Comparison of ENCODE assay signal across 8 cellular contexts in the genomic region with DNA sequence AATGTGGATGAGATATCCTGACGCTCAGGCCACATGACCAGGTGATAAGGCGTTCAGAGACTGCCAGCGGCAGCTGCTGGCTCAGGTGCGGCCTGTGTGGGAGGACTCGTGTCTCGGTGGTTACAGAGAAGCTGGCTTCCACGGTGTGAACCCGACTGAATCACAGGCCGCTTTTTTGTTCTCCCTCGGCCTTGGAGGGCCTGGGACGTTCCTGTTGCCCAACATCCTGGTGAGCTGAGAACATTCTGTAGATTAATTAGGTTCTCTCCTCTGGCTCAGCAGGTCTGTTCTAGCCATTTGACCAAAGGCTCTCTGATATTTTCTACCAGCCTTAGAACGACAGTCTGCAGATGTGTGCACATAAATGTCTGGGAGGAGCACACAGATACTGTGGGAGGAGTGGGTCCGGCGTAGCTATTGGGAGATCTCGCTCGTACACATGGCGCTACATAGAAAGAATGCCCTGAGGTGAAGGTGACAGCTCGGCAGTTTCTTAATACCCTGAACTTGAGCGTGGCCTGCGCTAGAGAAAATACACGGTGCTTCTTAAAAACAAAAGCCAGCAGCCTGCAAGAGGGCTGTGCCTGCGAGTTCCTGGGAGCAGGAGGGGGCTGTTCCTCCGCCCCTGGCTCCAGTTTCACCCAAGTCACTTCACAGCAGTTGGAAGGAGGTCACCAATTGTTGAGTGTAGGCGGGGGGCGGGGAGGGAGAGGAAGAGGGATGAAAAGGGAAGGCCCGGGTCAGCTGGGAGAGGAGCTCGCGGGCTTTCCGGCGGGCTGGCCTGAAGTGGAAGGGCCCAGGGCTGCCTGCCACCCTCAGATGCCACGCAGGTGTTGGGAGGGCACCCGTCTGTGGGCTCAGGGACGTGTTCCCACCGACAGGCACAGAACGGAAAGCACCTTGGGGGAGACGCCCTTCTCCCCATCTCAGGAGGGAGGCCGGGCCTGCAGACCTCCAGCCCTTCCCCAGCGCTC.
DNase-seq lines count a peak whose midpoint lies in the region; ATAC-seq and TF ChIP-seq lines count a peak whose summit lies in the region.

No MANE protein-coding gene starts in this region.

- WGBS in right lobe of liver (ENCODE audit: insufficient coverage, low coverage, low lambda C conversion rate, missing lambda C conversion rate), result 62% methylated on average over 22 of the region's 38 CpGs

- ATAC-seq in right lobe of liver (peak; percentile 72 to 83 (median 82)), GM21381 (IDR thresholded peaks at IDR 0.05; ENCODE audit: unreplicated experiment) (no peak), GM18858 (IDR thresholded peaks at IDR 0.05; ENCODE audit: unreplicated experiment) (no peak)

- intact Hi-C loops in right lobe of liver (cut with DNase I), result no loop called here

- no peaks in the 10 kb centered on the region for H3K9me3 ChIP-seq in right lobe of liver

- TF ChIP-seq POLR2A in right lobe of liver (IDR thresholded peaks at IDR 0.05), result peak; percentile 41

- H3K27me3 ChIP-seq in right lobe of liver, result no peaks in the 10 kb centered on the region

- H3K4me1 ChIP-seq in right lobe of liver, result peaks cover 0 to 46% (median 15%) of the 10 kb centered on the region in 4 donors

- no peaks in the 10 kb centered on the region for H3K36me3 ChIP-seq in right lobe of liver

- H3K4me3 ChIP-seq in choroid plexus epithelial cell (ENCODE audit: low read depth, low read length) (peak overlapping the region; percentile 50), right lobe of liver (peak overlapping the region; percentile 5 to 33 (median 12))

- no peak for TF ChIP-seq CTCF in choroid plexus epithelial cell (conservative IDR thresholded peaks at IDR 0.05; ENCODE audit: low read depth, low read length)
- TF ChIP-seq CTCF in right lobe of liver (IDR thresholded peaks at IDR 0.05), result no peak

- peak overlapping the region; percentile 3 to 79 (median 49) for H3K27ac ChIP-seq in right lobe of liver

- peak; percentile 5 to 17 for DNase-seq in SHP77 (lab: John Stamatoyannopoulos, UW)
- no peak for DNase-seq in SHP77 treated with DMSO at 0.1 percent for 48 hours (lab: John Stamatoyannopoulos, UW)
- peak; percentile 67 for DNase-seq in NCI-H2107 (lab: John Stamatoyannopoulos, UW)
- peak; percentile 82 for DNase-seq in choroid plexus epithelial cell (ENCODE audit: low read depth)
- peak; percentile 86 to 88 (median 88) for DNase-seq in right lobe of liver
- DNase-seq in stromal cell of bone marrow (ENCODE audit: low read depth), result peak; percentile 9

Comparison
In these comparisons a context has a peak if more than half of its experiments do, and no peak if none do; other contexts are left out.
1. ATAC-seq: peak in right lobe of liver (4 of 4); none in GM21381 (single experiment) and GM18858 (single experiment).